In the genomic region with DNA sequence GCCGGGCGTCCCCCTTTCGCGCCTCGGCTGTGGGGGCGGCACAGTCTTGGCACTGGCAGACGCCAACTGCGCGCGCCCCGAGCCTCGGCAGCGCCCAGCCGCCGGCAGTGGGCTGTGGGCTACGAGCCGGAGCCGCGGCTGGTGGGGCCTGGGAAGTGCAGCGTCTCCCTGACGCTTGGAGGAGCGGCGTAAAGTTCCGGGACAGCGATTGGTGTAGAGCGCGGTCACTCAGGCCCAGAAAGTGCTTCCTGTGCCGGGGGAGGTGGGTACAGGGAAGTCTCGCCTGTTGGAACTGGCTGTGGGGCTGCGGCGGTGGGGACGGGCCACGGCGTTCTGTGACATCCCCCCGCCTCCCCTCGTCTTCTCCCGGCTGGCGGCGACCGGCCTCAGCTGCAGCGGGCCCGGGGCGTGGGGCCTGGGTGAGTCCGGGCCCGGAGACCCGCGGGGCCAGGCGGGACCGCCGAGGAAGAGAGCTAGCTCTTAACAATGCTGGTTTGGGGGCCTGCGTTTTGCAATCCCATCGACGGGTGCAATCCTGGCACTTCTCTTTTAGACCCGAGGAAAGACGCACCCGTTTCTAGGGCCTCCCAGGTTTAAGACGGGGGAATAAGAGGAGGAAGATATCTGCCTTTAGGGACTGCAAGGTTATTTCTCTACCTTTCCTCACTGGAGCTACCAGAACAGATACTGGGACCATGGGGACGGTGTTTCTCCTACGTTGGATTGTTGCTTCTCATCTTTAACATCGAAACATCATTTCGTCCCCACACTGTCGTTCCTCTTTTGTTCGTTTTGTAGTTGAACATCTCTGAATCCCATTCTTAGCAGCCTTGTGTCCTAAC, we compare ENCODE assay signal across 1 cellular context.
TF ChIP-seq lines count a peak whose summit lies in the region.

Gene RWDD4, minus strand, starts transcription at position 157 of the 842 bp plus-strand sequence. CDS start 233 bp downstream, outside the sequence.
Gene TRAPPC11, plus strand, starts transcription at position 265 of the 842 bp plus-strand sequence. CDS start 4,575 bp downstream, outside the sequence.

TF ChIP-seq in K562, 482 proteins besides CTCF, POLR2A, EP300 and RAD21 (continued from another document and continues in another):
- TF ChIP-seq, protein P1, sequence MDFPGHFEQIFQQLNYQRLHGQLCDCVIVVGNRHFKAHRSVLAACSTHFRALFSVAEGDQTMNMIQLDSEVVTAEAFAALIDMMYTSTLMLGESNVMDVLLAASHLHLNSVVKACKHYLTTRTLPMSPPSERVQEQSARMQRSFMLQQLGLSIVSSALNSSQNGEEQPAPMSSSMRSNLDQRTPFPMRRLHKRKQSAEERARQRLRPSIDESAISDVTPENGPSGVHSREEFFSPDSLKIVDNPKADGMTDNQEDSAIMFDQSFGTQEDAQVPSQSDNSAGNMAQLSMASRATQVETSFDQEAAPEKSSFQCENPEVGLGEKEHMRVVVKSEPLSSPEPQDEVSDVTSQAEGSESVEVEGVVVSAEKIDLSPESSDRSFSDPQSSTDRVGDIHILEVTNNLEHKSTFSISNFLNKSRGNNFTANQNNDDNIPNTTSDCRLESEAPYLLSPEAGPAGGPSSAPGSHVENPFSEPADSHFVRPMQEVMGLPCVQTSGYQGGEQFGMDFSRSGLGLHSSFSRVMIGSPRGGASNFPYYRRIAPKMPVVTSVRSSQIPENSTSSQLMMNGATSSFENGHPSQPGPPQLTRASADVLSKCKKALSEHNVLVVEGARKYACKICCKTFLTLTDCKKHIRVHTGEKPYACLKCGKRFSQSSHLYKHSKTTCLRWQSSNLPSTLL (IDR thresholded peaks at IDR 0.05), result no peak
- TF ChIP-seq, protein P2, sequence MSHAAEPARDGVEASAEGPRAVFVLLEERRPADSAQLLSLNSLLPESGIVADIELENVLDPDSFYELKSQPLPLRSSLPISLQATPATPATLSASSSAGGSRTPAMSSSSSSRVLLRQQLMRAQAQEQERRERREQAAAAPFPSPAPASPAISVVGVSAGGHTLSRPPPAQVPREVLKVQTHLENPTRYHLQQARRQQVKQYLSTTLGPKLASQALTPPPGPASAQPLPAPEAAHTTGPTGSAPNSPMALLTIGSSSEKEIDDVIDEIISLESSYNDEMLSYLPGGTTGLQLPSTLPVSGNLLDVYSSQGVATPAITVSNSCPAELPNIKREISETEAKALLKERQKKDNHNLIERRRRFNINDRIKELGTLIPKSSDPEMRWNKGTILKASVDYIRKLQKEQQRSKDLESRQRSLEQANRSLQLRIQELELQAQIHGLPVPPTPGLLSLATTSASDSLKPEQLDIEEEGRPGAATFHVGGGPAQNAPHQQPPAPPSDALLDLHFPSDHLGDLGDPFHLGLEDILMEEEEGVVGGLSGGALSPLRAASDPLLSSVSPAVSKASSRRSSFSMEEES (CRISPR knock-in tag; IDR thresholded peaks at IDR 0.05), result no peak
- TF ChIP-seq THRAP3 (IDR thresholded peaks at IDR 0.05; ENCODE audit: borderline replicate concordance) (no peak), EGR1 (conservative IDR thresholded peaks at IDR 0.05) (peak; percentile 26; the same call in 1 of the 2 replicates), KAT7 (CRISPR knock-in tag; IDR thresholded peaks at IDR 0.05; ENCODE audit: borderline replicate concordance) (peak; percentile 83; the same call in 1 of the 2 replicates), IRF1 (CRISPR knock-in tag; IDR thresholded peaks at IDR 0.05; ENCODE audit: borderline replicate concordance) (no peak), SRSF9 (IDR thresholded peaks at IDR 0.05; ENCODE audit: borderline replicate concordance, low read depth, low read length) (no peak), SIX5 (IDR thresholded peaks at IDR 0.05; ENCODE audit: borderline replicate concordance in 1 of 2, insufficient read depth in 1 of 2, low read depth in 1 of 2, low read length in 2 of 2) (no peak), ID3 (CRISPR knock-in tag; IDR thresholded peaks at IDR 0.05) (no peak), ID3 (tag; IDR thresholded peaks at IDR 0.05) (no peak), KDM5B (IDR thresholded peaks at IDR 0.05; ENCODE audit: insufficient replicate concordance, low read depth, low read length) (peak; percentile 59), U2AF2 (optimal IDR thresholded peaks at IDR 0.05; ENCODE audit: low read depth, low read length) (no peak), TAF1 (IDR thresholded peaks at IDR 0.05; ENCODE audit: control insufficient read depth, extremely low read depth, insufficient read depth, low read length, severe bottlenecking) (peak; percentile 29), ZBTB2 (IDR thresholded peaks at IDR 0.05) (no peak), TSC22D4 (tag; IDR thresholded peaks at IDR 0.05) (no peak), ZNF316 (IDR thresholded peaks at IDR 0.05) (no peak), CXXC5 (CRISPR knock-in tag; IDR thresholded peaks at IDR 0.05) (peak; percentile 88), ZMIZ1 (IDR thresholded peaks at IDR 0.05; ENCODE audit: low read depth in 2 of 2, low read length in 2 of 2) (no peak), ZNF384 (IDR thresholded peaks at IDR 0.05; ENCODE audit: low read depth, low read length) (no peak), ZNF121 (CRISPR knock-in tag; conservative IDR thresholded peaks at IDR 0.05) (no peak), REST (CRISPR knock-in tag; IDR thresholded peaks at IDR 0.05; ENCODE audit: low read depth) (0 out of 2 replicates have a peak, but pooled peaks have one; percentile 34), ZNF12 (CRISPR knock-in tag; IDR thresholded peaks at IDR 0.05) (no peak), HDAC2 (IDR thresholded peaks at IDR 0.05) (no peak), FOSL1 (tag; conservative IDR thresholded peaks at IDR 0.05) (no peak; the same call in 1 of the 2 replicates), RFX1 (IDR thresholded peaks at IDR 0.05) (no peak), POLR3A (IDR thresholded peaks at IDR 0.05; ENCODE audit: borderline replicate concordance, extremely low read depth, insufficient read depth, insufficient read length) (no peak)
- TF ChIP-seq, protein P3, sequence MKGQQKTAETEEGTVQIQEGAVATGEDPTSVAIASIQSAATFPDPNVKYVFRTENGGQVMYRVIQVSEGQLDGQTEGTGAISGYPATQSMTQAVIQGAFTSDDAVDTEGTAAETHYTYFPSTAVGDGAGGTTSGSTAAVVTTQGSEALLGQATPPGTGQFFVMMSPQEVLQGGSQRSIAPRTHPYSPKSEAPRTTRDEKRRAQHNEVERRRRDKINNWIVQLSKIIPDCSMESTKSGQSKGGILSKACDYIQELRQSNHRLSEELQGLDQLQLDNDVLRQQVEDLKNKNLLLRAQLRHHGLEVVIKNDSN (CRISPR knock-in tag; IDR thresholded peaks at IDR 0.05), result no peak
- TF ChIP-seq, protein P4, sequence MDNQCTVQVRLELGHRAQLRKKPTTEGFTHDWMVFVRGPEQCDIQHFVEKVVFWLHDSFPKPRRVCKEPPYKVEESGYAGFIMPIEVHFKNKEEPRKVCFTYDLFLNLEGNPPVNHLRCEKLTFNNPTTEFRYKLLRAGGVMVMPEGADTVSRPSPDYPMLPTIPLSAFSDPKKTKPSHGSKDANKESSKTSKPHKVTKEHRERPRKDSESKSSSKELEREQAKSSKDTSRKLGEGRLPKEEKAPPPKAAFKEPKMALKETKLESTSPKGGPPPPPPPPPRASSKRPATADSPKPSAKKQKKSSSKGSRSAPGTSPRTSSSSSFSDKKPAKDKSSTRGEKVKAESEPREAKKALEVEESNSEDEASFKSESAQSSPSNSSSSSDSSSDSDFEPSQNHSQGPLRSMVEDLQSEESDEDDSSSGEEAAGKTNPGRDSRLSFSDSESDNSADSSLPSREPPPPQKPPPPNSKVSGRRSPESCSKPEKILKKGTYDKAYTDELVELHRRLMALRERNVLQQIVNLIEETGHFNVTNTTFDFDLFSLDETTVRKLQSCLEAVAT (IDR thresholded peaks at IDR 0.05), result no peak
- TF ChIP-seq, protein P5, sequence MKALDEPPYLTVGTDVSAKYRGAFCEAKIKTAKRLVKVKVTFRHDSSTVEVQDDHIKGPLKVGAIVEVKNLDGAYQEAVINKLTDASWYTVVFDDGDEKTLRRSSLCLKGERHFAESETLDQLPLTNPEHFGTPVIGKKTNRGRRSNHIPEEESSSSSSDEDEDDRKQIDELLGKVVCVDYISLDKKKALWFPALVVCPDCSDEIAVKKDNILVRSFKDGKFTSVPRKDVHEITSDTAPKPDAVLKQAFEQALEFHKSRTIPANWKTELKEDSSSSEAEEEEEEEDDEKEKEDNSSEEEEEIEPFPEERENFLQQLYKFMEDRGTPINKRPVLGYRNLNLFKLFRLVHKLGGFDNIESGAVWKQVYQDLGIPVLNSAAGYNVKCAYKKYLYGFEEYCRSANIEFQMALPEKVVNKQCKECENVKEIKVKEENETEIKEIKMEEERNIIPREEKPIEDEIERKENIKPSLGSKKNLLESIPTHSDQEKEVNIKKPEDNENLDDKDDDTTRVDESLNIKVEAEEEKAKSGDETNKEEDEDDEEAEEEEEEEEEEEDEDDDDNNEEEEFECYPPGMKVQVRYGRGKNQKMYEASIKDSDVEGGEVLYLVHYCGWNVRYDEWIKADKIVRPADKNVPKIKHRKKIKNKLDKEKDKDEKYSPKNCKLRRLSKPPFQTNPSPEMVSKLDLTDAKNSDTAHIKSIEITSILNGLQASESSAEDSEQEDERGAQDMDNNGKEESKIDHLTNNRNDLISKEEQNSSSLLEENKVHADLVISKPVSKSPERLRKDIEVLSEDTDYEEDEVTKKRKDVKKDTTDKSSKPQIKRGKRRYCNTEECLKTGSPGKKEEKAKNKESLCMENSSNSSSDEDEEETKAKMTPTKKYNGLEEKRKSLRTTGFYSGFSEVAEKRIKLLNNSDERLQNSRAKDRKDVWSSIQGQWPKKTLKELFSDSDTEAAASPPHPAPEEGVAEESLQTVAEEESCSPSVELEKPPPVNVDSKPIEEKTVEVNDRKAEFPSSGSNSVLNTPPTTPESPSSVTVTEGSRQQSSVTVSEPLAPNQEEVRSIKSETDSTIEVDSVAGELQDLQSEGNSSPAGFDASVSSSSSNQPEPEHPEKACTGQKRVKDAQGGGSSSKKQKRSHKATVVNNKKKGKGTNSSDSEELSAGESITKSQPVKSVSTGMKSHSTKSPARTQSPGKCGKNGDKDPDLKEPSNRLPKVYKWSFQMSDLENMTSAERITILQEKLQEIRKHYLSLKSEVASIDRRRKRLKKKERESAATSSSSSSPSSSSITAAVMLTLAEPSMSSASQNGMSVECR (CRISPR knock-in tag; IDR thresholded peaks at IDR 0.05), result peak; percentile 59; the same call in 1 of the 2 replicates
